In the genomic region with DNA sequence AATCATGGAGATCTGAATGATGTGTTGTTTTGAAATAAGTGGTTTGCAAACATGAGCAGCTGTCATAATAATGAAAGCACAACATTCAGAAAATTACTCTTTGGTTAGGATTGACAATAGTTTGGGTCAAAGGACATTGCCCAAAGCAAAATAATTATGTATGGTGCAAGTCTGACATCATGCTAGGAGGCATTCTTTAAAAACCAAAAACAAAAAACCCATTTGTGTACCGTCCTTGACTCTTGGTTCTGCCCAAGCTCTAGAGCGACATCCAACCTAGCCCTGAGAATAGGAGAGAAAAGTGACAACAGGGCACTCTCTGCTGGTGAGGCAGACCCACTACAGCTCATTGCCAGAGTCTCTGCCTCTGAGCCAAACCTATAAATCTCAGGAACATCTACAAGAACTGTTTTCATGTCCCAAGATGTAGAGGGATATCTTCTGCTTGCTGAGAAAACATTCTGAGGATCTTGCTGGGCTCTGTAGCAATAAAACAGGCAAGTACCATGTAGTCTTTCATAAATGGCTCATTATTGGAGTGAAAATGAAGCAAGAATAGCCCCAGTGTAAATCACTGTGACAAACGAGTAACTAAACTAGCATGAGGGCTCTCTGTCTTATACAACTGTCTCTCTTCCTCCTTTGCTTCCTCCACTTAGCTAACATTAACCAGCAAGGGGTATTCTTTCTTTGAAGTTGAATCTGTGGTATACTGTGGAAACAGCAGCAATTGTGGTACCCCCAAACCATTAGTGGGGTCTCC, we compare ENCODE assay signal across 8 cellular contexts.
DNase-seq lines count a peak whose midpoint lies in the region; ATAC-seq and TF ChIP-seq lines count a peak whose summit lies in the region.

No MANE protein-coding gene starts in this region.

- H3K36me3 ChIP-seq in uterus = no peaks in the 10 kb centered on the region

- TF ChIP-seq POLR2A in GM18505 (IDR thresholded peaks at IDR 0.05; ENCODE audit: borderline replicate concordance, extremely low read depth, insufficient read depth, insufficient read length) = no peak
- no peak for TF ChIP-seq POLR2A in uterus (IDR thresholded peaks at IDR 0.05)

- TF ChIP-seq CTCF in VCaP (conservative IDR thresholded peaks at IDR 0.05) (peak; percentile 69), uterus (IDR thresholded peaks at IDR 0.05) (peak in 3 of 4 experiments; percentile 15 to 37 (median 26))

- no peak overlapping the region for H3K4me3 ChIP-seq in uterus

- intact Hi-C loops in uterus (cut with DNase I; ENCODE audit: low total_unique reads) = no loop called here

- ATAC-seq in GM18505 (IDR thresholded peaks at IDR 0.05; ENCODE audit: unreplicated experiment) (peak; percentile 50), HG02884 (IDR thresholded peaks at IDR 0.05; ENCODE audit: unreplicated experiment) (peak; percentile 42)

- no peaks in the 10 kb centered on the region for H3K4me1 ChIP-seq in uterus

- H3K27ac ChIP-seq in VCaP = no peak overlapping the region
- H3K27ac ChIP-seq in uterus = peak overlapping the region in 1 of 2 donors; percentile 5

- DNase-seq in AG08395 (ENCODE audit: low spot score) = peak; percentile 18
- peak; percentile 63 for DNase-seq in NCI-H2029 (lab: John Stamatoyannopoulos, UW)
- DNase-seq in dedifferentiated amniotic fluid mesenchymal stem cell (ENCODE audit: extremely low spot score) = peak; percentile 31
- peak; percentile 60 for DNase-seq in midbrain (lab: John Stamatoyannopoulos, UW)
- DNase-seq in uterus = no peak

- no peaks in the 10 kb centered on the region for H3K27me3 ChIP-seq in uterus

- H3K9me3 ChIP-seq in uterus = no peaks in the 10 kb centered on the region

Comparison
In these comparisons a context has a peak if more than half of its experiments do, and no peak if none do; other contexts are left out.
1. DNase-seq: peak in AG08395 (single experiment), NCI-H2029 (single experiment), dedifferentiated amniotic fluid mesenchymal stem cell (single experiment) and midbrain (single experiment); none in uterus (0 of 2).